ENCODE assay signal across 10 cellular contexts in genomic region chr6:20978176-20978614, GRCh38.
DNase-seq lines count a peak whose midpoint lies in the region; ATAC-seq, FAIRE-seq and TF ChIP-seq lines count a peak whose summit lies in the region.
"Had no signal": no experiment of that assay in that cellular context is flagged by ENCODE, and none has a peak within 500 bp of the region (broad histone marks: within the 10 kb centered on the region; RNA-seq: fewer than 3 reads in every experiment).

No MANE protein-coding gene starts in this region.

- H3K9ac ChIP-seq in kidney (ENCODE audit: low read length in 2 of 2) = no peak overlapping the region

- CTCF ChIA-PET in activated CD8-positive, alpha-beta memory T cell treated with anti-CD3 and anti-CD28 coated beads, Interleukin-2, amount 10 ng/mL, durations not matched to agents 7 days and 5 days (lab: Charles Lee) = no interaction called here

- H3K27ac Mint-ChIP-seq in activated CD8-positive, alpha-beta memory T cell treated with anti-CD3 and anti-CD28 coated beads, Interleukin-2, amount 10 ng/mL, durations not matched to agents 7 days and 5 days = no peak overlapping the region
- H3K27ac Mint-ChIP-seq in stimulated activated memory B cell treated with anti-CD40 and anti-IgM and Interleukin-4, amounts not matched to agents 10 μg/mL and 1 μg/mL and 100 μg/mL, for 72 hours = no peak overlapping the region
- H3K27ac Mint-ChIP-seq: B cell had no signal

- H3K36me3 ChIP-seq in kidney (ENCODE audit: control insufficient read depth in 1 of 2, insufficient read depth in 2 of 2, low read length in 2 of 2) = no peaks in the 10 kb centered on the region

- DNase-seq in activated CD8-positive, alpha-beta memory T cell treated with anti-CD3 and anti-CD28 coated beads, Interleukin-2, amount 10 ng/mL, durations not matched to agents 7 days and 5 days = no peak
- DNase-seq in activated CD8-positive, alpha-beta memory T cell treated with anti-CD3 and anti-CD28 coated beads, Interleukin-2, amount 50 U/mL, for 48 hours = no peak
- DNase-seq in NCI-H2227 treated with DMSO at 0.1 percent for 48 hours (lab: John Stamatoyannopoulos, UW) (peak; percentile 23), H4 (ENCODE audit: low spot score) (no peak), NCI-H774 (lab: John Stamatoyannopoulos, UW) (no peak), kidney (no peak)
- DNase-seq: SHP77 treated with DMSO at 0.1 percent for 48 hours had no signal

- TF ChIP-seq CTCF in kidney (IDR thresholded peaks at IDR 0.05; ENCODE audit: borderline replicate concordance, extremely low read depth, insufficient read depth) = no peak

- H3K9me3 Mint-ChIP-seq in activated CD8-positive, alpha-beta memory T cell treated with anti-CD3 and anti-CD28 coated beads, Interleukin-2, amount 10 ng/mL, durations not matched to agents 7 days and 5 days (ENCODE audit: low read depth) = peaks cover 2% of the 10 kb centered on the region
- H3K9me3 Mint-ChIP-seq in stimulated activated memory B cell treated with anti-CD40 and anti-IgM and Interleukin-4, amounts not matched to agents 10 μg/mL and 1 μg/mL and 100 μg/mL, for 72 hours = peaks cover 3% of the 10 kb centered on the region

- H3K4me1 Mint-ChIP-seq in activated CD8-positive, alpha-beta memory T cell treated with anti-CD3 and anti-CD28 coated beads, Interleukin-2, amount 10 ng/mL, durations not matched to agents 7 days and 5 days = peaks cover 7% of the 10 kb centered on the region
- H3K4me1 Mint-ChIP-seq in stimulated activated memory B cell treated with anti-CD40 and anti-IgM and Interleukin-4, amounts not matched to agents 10 μg/mL and 1 μg/mL and 100 μg/mL, for 72 hours = no peaks in the 10 kb centered on the region

- H3K36me3 Mint-ChIP-seq in activated CD8-positive, alpha-beta memory T cell treated with anti-CD3 and anti-CD28 coated beads, Interleukin-2, amount 10 ng/mL, durations not matched to agents 7 days and 5 days = peaks cover 2% of the 10 kb centered on the region
- peaks cover 25% of the 10 kb centered on the region for H3K36me3 Mint-ChIP-seq in stimulated activated memory B cell treated with anti-CD40 and anti-IgM and Interleukin-4, amounts not matched to agents 10 μg/mL and 1 μg/mL and 100 μg/mL, for 72 hours

- no peak overlapping the region for H3K4me3 Mint-ChIP-seq in activated CD8-positive, alpha-beta memory T cell treated with anti-CD3 and anti-CD28 coated beads, Interleukin-2, amount 10 ng/mL, durations not matched to agents 7 days and 5 days
- no peak overlapping the region for H3K4me3 Mint-ChIP-seq in stimulated activated memory B cell treated with anti-CD40 and anti-IgM and Interleukin-4, amounts not matched to agents 10 μg/mL and 1 μg/mL and 100 μg/mL, for 72 hours
- H3K4me3 Mint-ChIP-seq: B cell had no signal

- H3K9me3 ChIP-seq in kidney (ENCODE audit: control insufficient read depth in 1 of 2, low read length in 2 of 2) = no peaks in the 10 kb centered on the region

- no peaks in the 10 kb centered on the region for H3K4me1 ChIP-seq in kidney (ENCODE audit: control insufficient read depth in 1 of 2, insufficient read depth in 1 of 2, low read depth in 1 of 2, low read length in 2 of 2)

- intact Hi-C loops in kidney (cut with DNase I) = no loop called here

- ATAC-seq in activated CD8-positive, alpha-beta memory T cell treated with anti-CD3 and anti-CD28 coated beads, Interleukin-2, amount 10 ng/mL, durations not matched to agents 7 days and 5 days = peak; percentile 58
- ATAC-seq in HG02623 (IDR thresholded peaks at IDR 0.05; ENCODE audit: unreplicated experiment) = peak; percentile 88
- ATAC-seq in stimulated activated memory B cell treated with anti-CD40 and anti-IgM and Interleukin-4, amounts not matched to agents 10 μg/mL and 1 μg/mL and 100 μg/mL, for 72 hours = peak; percentile 67

- no peak for FAIRE-seq in kidney (lab: Jason Lieb, UNC)

- H3K27me3 Mint-ChIP-seq in activated CD8-positive, alpha-beta memory T cell treated with anti-CD3 and anti-CD28 coated beads, Interleukin-2, amount 10 ng/mL, durations not matched to agents 7 days and 5 days = no peaks in the 10 kb centered on the region
- H3K27me3 Mint-ChIP-seq in stimulated activated memory B cell treated with anti-CD40 and anti-IgM and Interleukin-4, amounts not matched to agents 10 μg/mL and 1 μg/mL and 100 μg/mL, for 72 hours = no peaks in the 10 kb centered on the region
- H3K27me3 Mint-ChIP-seq: B cell had no signal

- H3K27ac ChIP-seq in kidney (ENCODE audit: low read depth in 2 of 2, low read length in 2 of 2) = no peak overlapping the region

- no peak overlapping the region for H3K4me3 ChIP-seq in kidney (ENCODE audit: low read length in 2 of 2)
